In genomic region chr4:67327245-67327860, GRCh38 we compare ENCODE assay signal across 8 cellular contexts.
A peak's percentile ranks its signal among the peaks of the same experiment; 100 is the strongest.
DNase-seq lines count a peak whose midpoint lies in the region; ATAC-seq and TF ChIP-seq lines count a peak whose summit lies in the region.

No MANE protein-coding gene starts in this region.

- H3K4me1 Mint-ChIP-seq in osteocyte (ENCODE audit: unreplicated experiment): peaks cover 23% of the 10 kb centered on the region

- TF ChIP-seq CTCF in osteocyte (IDR thresholded peaks at IDR 0.05): peak; percentile 94
- no peak for TF ChIP-seq CTCF in omental fat pad (IDR thresholded peaks at IDR 0.05)

- no peak overlapping the region for H3K27ac Mint-ChIP-seq in osteocyte (ENCODE audit: unreplicated experiment)

- H3K9me3 Mint-ChIP-seq in osteocyte (ENCODE audit: unreplicated experiment): peaks cover 4% of the 10 kb centered on the region

- DNase-seq in ELF-1 (ENCODE audit: low read depth, low spot score): peak; percentile 43
- peak; percentile 35 for DNase-seq in NCI-H82 treated with DMSO at 0.1 percent for 48 hours (lab: John Stamatoyannopoulos, UW; ENCODE audit: unreplicated experiment)
- DNase-seq in activated T-cell treated with anti-CD3 and anti-CD28 coated beads, Interleukin-2, amount 50 U/mL, for 48 hours: peak; percentile 45 to 62
- peak; percentile 29 for DNase-seq in foreskin melanocyte
- DNase-seq in osteocyte (ENCODE audit: extremely low spot score, unreplicated experiment): no peak
- no peak for DNase-seq in omental fat pad (ENCODE audit: low spot score)

- H3K36me3 Mint-ChIP-seq in osteocyte (ENCODE audit: unreplicated experiment): no peaks in the 10 kb centered on the region

- H3K27me3 Mint-ChIP-seq in osteocyte (ENCODE audit: unreplicated experiment): no peaks in the 10 kb centered on the region

- peak; percentile 97 for ATAC-seq in GM21367 (IDR thresholded peaks at IDR 0.05; ENCODE audit: unreplicated experiment)
- peak; percentile 96 for ATAC-seq in HG03571 (IDR thresholded peaks at IDR 0.05; ENCODE audit: unreplicated experiment)
- no peak for ATAC-seq in omental fat pad (ENCODE audit: low FRiP score)

- no peak overlapping the region for H3K4me3 Mint-ChIP-seq in osteocyte (ENCODE audit: unreplicated experiment)

Comparison
In these comparisons a context has a peak if more than half of its experiments do, and no peak if none do; other contexts are left out.
1. DNase-seq: peak in ELF-1 (single experiment), NCI-H82 treated with DMSO at 0.1 percent for 48 hours (single experiment), activated T-cell treated with anti-CD3 and anti-CD28 coated beads, Interleukin-2, amount 50 U/mL, for 48 hours (2 of 2) and foreskin melanocyte (single experiment); none in osteocyte (single experiment) and omental fat pad (single experiment).